Comparison of ENCODE assay signal across 8 cellular contexts in genomic region chrX:7996414-7996813, GRCh38.
DNase-seq lines count a peak whose midpoint lies in the region; ATAC-seq, FAIRE-seq and TF ChIP-seq lines count a peak whose summit lies in the region.

No MANE protein-coding gene starts in this region.

- H3K14ac ChIP-seq in IMR-90 (replicated peaks; ENCODE audit: low read depth, low read length), result no peak overlapping the region

- no peak overlapping the region for H3K23ac ChIP-seq in IMR-90 (ENCODE audit: low read depth, low read length)

- TF ChIP-seq POLR2A in IMR-90 (IDR thresholded peaks at IDR 0.05; ENCODE audit: low read depth, low read length), result no peak
- no peak for TF ChIP-seq POLR2A in endothelial cell of umbilical vein (IDR thresholded peaks at IDR 0.05; ENCODE audit: low read depth, low read length)

- CTCF ChIA-PET in GM10248 (lab: Yijun Ruan, JAX), result interaction anchor here (1.4 to 2.2 kb wide), 2 partner anchors 743 to 818 kb away, joined by 4 to 9 read pairs; no protein-coding TSS in a partner anchor
- CTCF ChIA-PET in IMR-90 (lab: Yijun Ruan, JAX), result no interaction called here
- CTCF ChIA-PET in endothelial cell of umbilical vein (lab: Charles Lee), result interaction anchor here (2.2 kb wide), 1 partner anchor 742 kb away, joined by 10 read pairs; no protein-coding TSS in a partner anchor

- BruUV-seq in IMR-90 (replicated peaks; lab: Mats Ljungman, UMichigan) (no TSS peak), endothelial cell of umbilical vein (replicated peaks; lab: Mats Ljungman, UMichigan) (no TSS peak)

- H3K79me2 ChIP-seq in endothelial cell of umbilical vein (ENCODE audit: control insufficient read depth, insufficient read depth, low read length), result no peaks in the 10 kb centered on the region

- no peaks in the 10 kb centered on the region for H4K20me1 ChIP-seq in IMR-90 (ENCODE audit: insufficient read depth, low read length)
- H4K20me1 ChIP-seq in endothelial cell of umbilical vein (replicated peaks; ENCODE audit: control insufficient read depth, extremely low read depth, insufficient read depth, low read length), result no peaks in the 10 kb centered on the region

- intact Hi-C loops in IMR-90 (cut with micrococcal nuclease), result loop anchor here (1.0 to 2.0 kb wide), 2 partner anchors 742 to 818 kb away; no protein-coding TSS in a partner anchor
- intact Hi-C loops in endothelial cell of umbilical vein (cut with micrococcal nuclease), result loop anchor here (1.0 to 2.0 kb wide), 2 partner anchors 742 to 818 kb away; no protein-coding TSS in a partner anchor

- in situ Hi-C loops in IMR-90 (cut with MboI; ENCODE audit: low sequenced_read_pairs), result loop anchor here (10.0 kb wide), 1 partner anchor 738 kb away; the partner anchor contains the start of gene ANOS1

- H3K27ac ChIP-seq in IMR-90 (ENCODE audit: insufficient read depth, low read length), result no peak overlapping the region
- no peak overlapping the region for H3K27ac ChIP-seq in endothelial cell of umbilical vein (ENCODE audit: insufficient read depth, low read depth, low read length)
- no peak overlapping the region for H3K27ac ChIP-seq in neutrophil

- H3K56ac ChIP-seq in IMR-90 (ENCODE audit: extremely low read depth, insufficient read depth, low read length), result no peak overlapping the region

- H3K9me1 ChIP-seq in IMR-90 (ENCODE audit: insufficient read depth, low read length), result no peaks in the 10 kb centered on the region
- H3K9me1 ChIP-seq in endothelial cell of umbilical vein (replicated peaks; ENCODE audit: control insufficient read depth, extremely low read depth, insufficient read depth, low read length), result no peaks in the 10 kb centered on the region

- peak; percentile 93 for FAIRE-seq in endothelial cell of umbilical vein (lab: Jason Lieb, UNC)

- peak; percentile 60 for ATAC-seq in IMR-90 (ENCODE audit: low read depth)

- H4K8ac ChIP-seq in IMR-90 (ENCODE audit: low read depth in 2 of 2, low read length in 2 of 2), result no peak overlapping the region

- TF ChIP-seq RAD21 in IMR-90 (IDR thresholded peaks at IDR 0.05; ENCODE audit: low read length), result peak; percentile 60

- peak; percentile 30 for TF ChIP-seq CTCF in GM10248 (IDR thresholded peaks at IDR 0.05; ENCODE audit: control extremely low read depth, extremely low read depth, low read depth, missing control alignments)
- TF ChIP-seq CTCF in IMR-90 (conservative IDR thresholded peaks at IDR 0.05; ENCODE audit: low read depth, low read length), result peak; percentile 58
- peak; percentile 13 to 21 for TF ChIP-seq CTCF in endothelial cell of umbilical vein (IDR thresholded peaks at IDR 0.05; ENCODE audit: extremely low read depth in 1 of 2, insufficient read depth in 1 of 2, low read depth in 1 of 2, low read length in 2 of 2)
- TF ChIP-seq CTCF in neutrophil (IDR thresholded peaks at IDR 0.05), result peak; percentile 19

- H3K4me1 ChIP-seq in IMR-90 (ENCODE audit: control insufficient read depth, insufficient read depth, low read length) (no peaks in the 10 kb centered on the region), endothelial cell of umbilical vein (ENCODE audit: control insufficient read depth, extremely low read depth, insufficient read depth, low read length) (no peaks in the 10 kb centered on the region), neutrophil (ENCODE audit: control insufficient read depth in 1 of 2, insufficient read depth in 1 of 2, low read depth in 1 of 2, low read length in 1 of 2) (no peaks in the 10 kb centered on the region)

- DNase-seq in AML-193 (lab: John Stamatoyannopoulos, UW) (peak; percentile 23 to 43), GM10248 (ENCODE audit: extremely low spot score) (peak; percentile 19), IMR-90 (peak; percentile 40), SHP77 treated with DMSO at 0.1 percent for 48 hours (lab: John Stamatoyannopoulos, UW) (peak; percentile 20), endothelial cell of umbilical vein (ENCODE audit: low read depth, low spot score) (peak; percentile 18), ecto neural progenitor cell (ENCODE audit: low spot score) (no peak)
- DNase-seq in activated effector memory CD4-positive, alpha-beta T cell treated with Interleukin-2 at 50 U/mL for 16 hours, result no peak

- POLR2A ChIA-PET in GM10248 (lab: Yijun Ruan, JAX) (no interaction called here), IMR-90 (lab: Charles Lee; ENCODE audit: unreplicated experiment) (no interaction called here), endothelial cell of umbilical vein (lab: Charles Lee) (no interaction called here)

- no CpG with 5 or more reads among the region's 2 CpGs for WGBS in IMR-90 (ENCODE audit: extremely low coverage in 2 of 2, insufficient read length in 1 of 2), 2 experiments

- no peak overlapping the region for H3K4ac ChIP-seq in IMR-90 (ENCODE audit: low read depth, low read length)

- H2BK5ac ChIP-seq in IMR-90 (ENCODE audit: low read depth, low read length, poor library complexity, severe bottlenecking), result no peak overlapping the region

- no peak overlapping the region for H2BK120ac ChIP-seq in IMR-90 (ENCODE audit: low read depth, low read length)

- H3K4me2 ChIP-seq in IMR-90 (ENCODE audit: low read depth, low read length), result no peak overlapping the region
- H3K4me2 ChIP-seq in endothelial cell of umbilical vein (ENCODE audit: insufficient read depth, low read length), result no peak overlapping the region

- H4K5ac ChIP-seq in IMR-90 (ENCODE audit: low read depth, low read length), result no peak overlapping the region

- H2AFZ ChIP-seq in IMR-90 (replicated peaks; ENCODE audit: low read length, poor library complexity), result no peak overlapping the region
- no peak overlapping the region for H2AFZ ChIP-seq in endothelial cell of umbilical vein (ENCODE audit: low read depth, low read length)

- dilution Hi-C loops in IMR-90 (cut with HindIII; ENCODE audit: low sequenced_read_pairs, unreplicated experiment) (no loop called here), endothelial cell of umbilical vein (cut with MboI; ENCODE audit: extremely low pct_ligation_motif_present, low sequenced_read_pairs) (no loop called here)

- H3K18ac ChIP-seq in IMR-90 (ENCODE audit: low read depth, low read length), result no peak overlapping the region

- H4K91ac ChIP-seq in IMR-90 (ENCODE audit: insufficient read depth, low read depth, low read length), result no peak overlapping the region

- H3K9me3 ChIP-seq in IMR-90 (ENCODE audit: control insufficient read depth, insufficient read depth, low read length) (peaks cover 1% of the 10 kb centered on the region; the same call in 1 of the 2 replicates), endothelial cell of umbilical vein (replicated peaks; ENCODE audit: control insufficient read depth, insufficient read depth, low read length) (no peaks in the 10 kb centered on the region), neutrophil (no peaks in the 10 kb centered on the region)

- no peak overlapping the region for H2AK5ac ChIP-seq in IMR-90 (ENCODE audit: low read depth, low read length)

- no peak overlapping the region for H3K4me3 ChIP-seq in IMR-90 (ENCODE audit: insufficient read depth, low read depth, low read length)
- no peak overlapping the region for H3K4me3 ChIP-seq in endothelial cell of umbilical vein (replicated peaks in 1 of 3; ENCODE audit: insufficient read depth in 1 of 3, low read depth in 1 of 3, low read length in 3 of 3)
- H3K4me3 ChIP-seq in neutrophil (ENCODE audit: low read depth in 1 of 2, low read length in 1 of 2), result no peak overlapping the region

- H2BK15ac ChIP-seq in IMR-90 (ENCODE audit: low read depth, low read length), result no peak overlapping the region

- no peak overlapping the region for H2BK20ac ChIP-seq in IMR-90 (ENCODE audit: low read depth, low read length)

- H3K36me3 ChIP-seq in IMR-90 (ENCODE audit: control insufficient read depth, insufficient read depth, low read length), result no peaks in the 10 kb centered on the region
- H3K36me3 ChIP-seq in endothelial cell of umbilical vein (ENCODE audit: control insufficient read depth in 2 of 2, extremely low read depth in 1 of 2, insufficient read depth in 2 of 2, low read length in 2 of 2), result no peaks in the 10 kb centered on the region
- no peaks in the 10 kb centered on the region for H3K36me3 ChIP-seq in neutrophil

- no peak overlapping the region for H2AK9ac ChIP-seq in IMR-90 (replicated peaks; ENCODE audit: low read depth, low read length, poor library complexity)

- no peak overlapping the region for H3K9ac ChIP-seq in IMR-90 (ENCODE audit: low read depth, low read length)
- H3K9ac ChIP-seq in endothelial cell of umbilical vein (replicated peaks; ENCODE audit: extremely low read depth, insufficient read depth, low read length), result no peak overlapping the region

- H3K27me3 ChIP-seq in IMR-90 (ENCODE audit: control insufficient read depth, insufficient read depth, low read length), result no peaks in the 10 kb centered on the region
- H3K27me3 ChIP-seq in endothelial cell of umbilical vein (ENCODE audit: control insufficient read depth in 2 of 2, insufficient read depth in 2 of 2, low read length in 2 of 2), result no peaks in the 10 kb centered on the region
- H3K27me3 ChIP-seq in neutrophil, result no peaks in the 10 kb centered on the region

- no peaks in the 10 kb centered on the region for H3K79me1 ChIP-seq in IMR-90 (ENCODE audit: low read depth in 1 of 2, low read length in 2 of 2)

TF ChIP-seq in IMR-90, 13 proteins besides CTCF, POLR2A, EP300 and RAD21:
- TF ChIP-seq CHD1 (IDR thresholded peaks at IDR 0.05; ENCODE audit: low read depth, low read length) (no peak), SMC3 (IDR thresholded peaks at IDR 0.05; ENCODE audit: low read depth, low read length) (peak; percentile 34; the same call in 1 of the 2 replicates)

TF ChIP-seq in endothelial cell of umbilical vein, 7 proteins besides CTCF, POLR2A, EP300 and RAD21:
- TF ChIP-seq MYC (IDR thresholded peaks at IDR 0.05; ENCODE audit: low read depth, low read length) (no peak), FOS (IDR thresholded peaks at IDR 0.05; ENCODE audit: borderline replicate concordance, insufficient read depth, low read length) (no peak), POLR2AphosphoS5 (IDR thresholded peaks at IDR 0.05; ENCODE audit: insufficient read depth, low read depth, low read length) (no peak), MAX (IDR thresholded peaks at IDR 0.05; ENCODE audit: insufficient read depth, insufficient read length) (no peak), EZH2 (IDR thresholded peaks at IDR 0.05; ENCODE audit: borderline replicate concordance, low read depth, low read length, severe bottlenecking) (no peak), GATA2 (IDR thresholded peaks at IDR 0.05; ENCODE audit: insufficient read depth, insufficient read length, low read depth, low read length) (no peak), JUN (IDR thresholded peaks at IDR 0.05; ENCODE audit: borderline replicate concordance, insufficient read depth, insufficient read length, low read depth) (no peak)

Comparison
In these comparisons a context has a peak if more than half of its experiments do, and no peak if none do; other contexts are left out.
1. DNase-seq: peak in AML-193 (2 of 2), GM10248 (single experiment), IMR-90 (single experiment), SHP77 treated with DMSO at 0.1 percent for 48 hours (single experiment) and endothelial cell of umbilical vein (single experiment); none in activated effector memory CD4-positive, alpha-beta T cell treated with Interleukin-2 at 50 U/mL for 16 hours (single experiment) and ecto neural progenitor cell (single experiment).
2. Peak in every context shown above with its lines, with median percentiles within 50 percentile points of each other: CTCF ChIP-seq.